Comparison of ENCODE assay signal across 14 cellular contexts in the genomic region with DNA sequence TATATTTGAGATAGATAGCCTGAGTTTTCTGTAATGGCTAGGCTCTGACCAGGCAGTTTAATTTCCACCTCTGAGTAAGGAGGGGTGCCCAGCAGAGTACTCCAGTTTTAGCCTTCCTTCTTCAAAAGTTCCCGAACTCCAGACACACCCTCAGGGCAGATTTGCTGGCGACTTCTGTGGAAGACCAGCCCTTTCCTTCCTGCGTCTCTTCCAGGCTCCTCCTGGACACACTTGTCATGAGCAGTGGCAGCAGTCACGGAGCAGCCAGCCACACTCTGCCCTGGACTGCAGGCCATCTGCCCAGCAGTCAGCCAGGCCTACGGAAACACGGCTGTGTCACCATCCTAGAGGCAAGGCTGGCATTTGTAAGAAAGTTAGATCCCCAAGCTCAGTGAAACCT. TPM values are rescaled to one million over a fixed set of nuclear protein-coding genes. Genes with fewer than 3 reads are reported as not detected.
DNase-seq lines count a peak whose midpoint lies in the region; ATAC-seq and TF ChIP-seq lines count a peak whose summit lies in the region.
"Had no signal": no experiment of that assay in that cellular context is flagged by ENCODE, and none has a peak within 500 bp of the region (broad histone marks: within the 10 kb centered on the region; RNA-seq: fewer than 3 reads in every experiment).

No MANE protein-coding gene starts in this region.

- no peak overlapping the region for H3K4me2 ChIP-seq in H9 (ENCODE audit: insufficient read depth, insufficient read length, low read length)
- H3K4me2 ChIP-seq: BLaER1 had no signal

- H3K27ac ChIP-seq in H9 (ENCODE audit: insufficient read length, low read depth, low read length): no peak overlapping the region
- H3K27ac ChIP-seq in body of pancreas: no peak overlapping the region
- H3K27ac ChIP-seq in spleen: peak overlapping the region in 5 of 8 donors; percentile 6 to 36 (median 24)
- H3K27ac ChIP-seq: BLaER1, SK-N-MC had no signal

- DNase-seq in H9 (no peak), body of pancreas (no peak), left lobe of liver (ENCODE audit: low spot score) (no peak), spleen (peak; percentile 79), DMS153 (lab: John Stamatoyannopoulos, UW) (no peak)
- DNase-seq: CD8-positive, alpha-beta memory T cell; NCI-H1048; NCI-H1694 had no signal

- H2BK15ac ChIP-seq in H9 (ENCODE audit: low read depth, low read length): 0 out of 2 replicates have a peak overlapping the region, but pooled peaks have one; percentile 92

- H2AK5ac ChIP-seq in H9 (ENCODE audit: insufficient read length, low read length): no peak overlapping the region

- H3K27me3 Mint-ChIP-seq in H9 (ENCODE audit: low read depth): peaks cover 14% of the 10 kb centered on the region

- H2AFZ ChIP-seq in H9 (ENCODE audit: low read length): no peak overlapping the region

- H3K36me3 ChIP-seq in body of pancreas (replicated peaks in 1 of 2; ENCODE audit: insufficient read depth in 1 of 2, low read depth in 2 of 2) (no peaks in the 10 kb centered on the region), spleen (no peaks in the 10 kb centered on the region)
- H3K36me3 ChIP-seq: BLaER1 had no signal

- no peak overlapping the region for H3K4me3 Mint-ChIP-seq in H9
- H3K4me3 Mint-ChIP-seq: CD8-positive, alpha-beta memory T cell had no signal

- H3K23ac ChIP-seq in H9 (ENCODE audit: insufficient read length, low read depth, low read length): no peak overlapping the region

- H4K8ac ChIP-seq in H9 (replicated peaks; ENCODE audit: insufficient read length, low read depth, low read length): no peak overlapping the region

- H3K9me3 Mint-ChIP-seq in H9: no peaks in the 10 kb centered on the region; a peak in 1 of 5 replicates
- H3K9me3 Mint-ChIP-seq: CD8-positive, alpha-beta memory T cell had no signal

- no peak overlapping the region for H3K9ac ChIP-seq in H9 (ENCODE audit: extremely low read depth, insufficient read length, low read length)
- H3K9ac ChIP-seq: BLaER1 had no signal

- H3K27me3 ChIP-seq in H9 (ENCODE audit: insufficient read depth, low read length): no peaks in the 10 kb centered on the region
- no peaks in the 10 kb centered on the region for H3K27me3 ChIP-seq in body of pancreas
- H3K27me3 ChIP-seq in spleen (replicated peaks in 1 of 7): peaks cover 0 to 27% (median under 1%) of the 10 kb centered on the region in 7 donors

- TF ChIP-seq POLR2A in body of pancreas (IDR thresholded peaks at IDR 0.05) (peak in 1 of 3 donors; percentile 11), spleen (IDR thresholded peaks at IDR 0.05) (no peak)

- H3K9me3 ChIP-seq in H9 (ENCODE audit: control insufficient read depth, low read depth, low read length) (no peaks in the 10 kb centered on the region), body of pancreas (no peaks in the 10 kb centered on the region), spleen (no peaks in the 10 kb centered on the region)
- H3K9me3 ChIP-seq: BLaER1 had no signal

- ATAC-seq in body of pancreas (peak; percentile 50), left lobe of liver (peak; percentile 59), SK-N-SH treated with all-trans-retinoic acid at 6 μM for 48 hours (no peak), HG03280 (IDR thresholded peaks at IDR 0.05; ENCODE audit: unreplicated experiment) (no peak)
- ATAC-seq: HCT116, K562 had no signal

- intact Hi-C loops in body of pancreas (cut with DNase I) (no loop called here), spleen (cut with DNase I; ENCODE audit: low total_unique reads) (no loop called here)

- H3K14ac ChIP-seq in H9 (ENCODE audit: insufficient read depth, low read length): peak overlapping the region; percentile 53; the same call in 1 of the 2 replicates

- H3K56ac ChIP-seq in H9 (ENCODE audit: insufficient read length, low read depth, low read length): no peak overlapping the region

- no peak overlapping the region for H3K4me3 ChIP-seq in body of pancreas
- no peak overlapping the region for H3K4me3 ChIP-seq in spleen
- H3K4me3 ChIP-seq: BLaER1, K562, SK-N-MC had no signal

- H4K20me1 ChIP-seq in H9 (ENCODE audit: control insufficient read depth, insufficient read depth, insufficient read length): no peaks in the 10 kb centered on the region
- H4K20me1 ChIP-seq: BLaER1 had no signal

- H3K18ac ChIP-seq in H9 (ENCODE audit: insufficient read length, low read depth, low read length): no peak overlapping the region

- H4K5ac ChIP-seq in H9 (ENCODE audit: insufficient read length, low read depth, low read length): no peak overlapping the region

- H3K79me2 ChIP-seq in H9 (ENCODE audit: insufficient read depth, low read length): peaks cover 2% of the 10 kb centered on the region; the same call in 1 of the 2 replicates

- WGBS in H9 (ENCODE audit: extremely low coverage, insufficient read length, low lambda C conversion rate): no CpG with 5 or more reads among the region's 6 CpGs
- 79 to 91% methylated on average over 6 of the region's 6 CpGs for WGBS in body of pancreas, 2 donors
- WGBS in spleen, 5 donors: 57 to 81% (median 73%) methylated on average over 6 of the region's 6 CpGs

- no peak overlapping the region for H2BK5ac ChIP-seq in H9 (ENCODE audit: insufficient read length, low read length)

- TF ChIP-seq CTCF in H9 (conservative IDR thresholded peaks at IDR 0.05): no peak
- TF ChIP-seq CTCF in body of pancreas (IDR thresholded peaks at IDR 0.05): no peak
- no peak for TF ChIP-seq CTCF in spleen (IDR thresholded peaks at IDR 0.05 in 8 of 11, conservative IDR thresholded peaks at IDR 0.05 in 3 of 11)

- H2BK120ac ChIP-seq in H9 (ENCODE audit: low read depth, low read length, poor library complexity, severe bottlenecking): no peak overlapping the region

- peaks cover 2% of the 10 kb centered on the region for H3K23me2 ChIP-seq in H9 (ENCODE audit: insufficient read length, low read depth, low read length, poor library complexity, severe bottlenecking)

- H4K91ac ChIP-seq in H9 (ENCODE audit: insufficient read length, low read depth, low read length): no peak overlapping the region

- no peaks in the 10 kb centered on the region; a peak in 2 of 7 replicates for H3K36me3 Mint-ChIP-seq in H9 (ENCODE audit: insufficient read depth in 1 of 3, low read depth in 3 of 3)
- H3K36me3 Mint-ChIP-seq: CD8-positive, alpha-beta memory T cell had no signal

- no peak overlapping the region for H2BK12ac ChIP-seq in H9 (ENCODE audit: insufficient read length, low read depth, low read length)

- no peak overlapping the region for H2BK20ac ChIP-seq in H9 (ENCODE audit: low read depth, low read length, poor library complexity, severe bottlenecking)

- H3K27ac Mint-ChIP-seq in H9: no peak overlapping the region
- H3K27ac Mint-ChIP-seq: CD8-positive, alpha-beta memory T cell had no signal

- no peaks in the 10 kb centered on the region for H3K79me1 ChIP-seq in H9 (ENCODE audit: insufficient read depth, low read depth, low read length, poor library complexity, severe bottlenecking)

- no peak overlapping the region for H3K4ac ChIP-seq in H9 (ENCODE audit: low read depth, low read length)

- peaks cover 26 to 43% of the 10 kb centered on the region in 2 experiments for H3K4me1 Mint-ChIP-seq in H9

- no peak overlapping the region for H3T11ph ChIP-seq in H9 (ENCODE audit: low read length)

- H3K4me1 ChIP-seq in H9 (ENCODE audit: insufficient read depth, low read length) (peaks cover 7% of the 10 kb centered on the region; the same call in 1 of the 2 replicates), body of pancreas (no peaks in the 10 kb centered on the region), spleen (peaks cover 0 to 9% (median 0%) of the 10 kb centered on the region in 6 donors)

TF ChIP-seq in SK-N-SH treated with all-trans-retinoic acid at 6 μM for 48 hours, 23 proteins besides CTCF, POLR2A, EP300 and RAD21:
- TF ChIP-seq ZC3H10 (CRISPR knock-in tag; IDR thresholded peaks at IDR 0.05): no peak
- TF ChIP-seq, protein P1, sequence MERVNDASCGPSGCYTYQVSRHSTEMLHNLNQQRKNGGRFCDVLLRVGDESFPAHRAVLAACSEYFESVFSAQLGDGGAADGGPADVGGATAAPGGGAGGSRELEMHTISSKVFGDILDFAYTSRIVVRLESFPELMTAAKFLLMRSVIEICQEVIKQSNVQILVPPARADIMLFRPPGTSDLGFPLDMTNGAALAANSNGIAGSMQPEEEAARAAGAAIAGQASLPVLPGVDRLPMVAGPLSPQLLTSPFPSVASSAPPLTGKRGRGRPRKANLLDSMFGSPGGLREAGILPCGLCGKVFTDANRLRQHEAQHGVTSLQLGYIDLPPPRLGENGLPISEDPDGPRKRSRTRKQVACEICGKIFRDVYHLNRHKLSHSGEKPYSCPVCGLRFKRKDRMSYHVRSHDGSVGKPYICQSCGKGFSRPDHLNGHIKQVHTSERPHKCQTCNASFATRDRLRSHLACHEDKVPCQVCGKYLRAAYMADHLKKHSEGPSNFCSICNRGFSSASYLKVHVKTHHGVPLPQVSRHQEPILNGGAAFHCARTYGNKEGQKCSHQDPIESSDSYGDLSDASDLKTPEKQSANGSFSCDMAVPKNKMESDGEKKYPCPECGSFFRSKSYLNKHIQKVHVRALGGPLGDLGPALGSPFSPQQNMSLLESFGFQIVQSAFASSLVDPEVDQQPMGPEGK (CRISPR knock-in tag; IDR thresholded peaks at IDR 0.05; ENCODE audit: borderline replicate concordance): no peak
- TF ChIP-seq BACH2 (CRISPR knock-in tag; IDR thresholded peaks at IDR 0.05; ENCODE audit: borderline replicate concordance): no peak
- TF ChIP-seq, protein P2, sequence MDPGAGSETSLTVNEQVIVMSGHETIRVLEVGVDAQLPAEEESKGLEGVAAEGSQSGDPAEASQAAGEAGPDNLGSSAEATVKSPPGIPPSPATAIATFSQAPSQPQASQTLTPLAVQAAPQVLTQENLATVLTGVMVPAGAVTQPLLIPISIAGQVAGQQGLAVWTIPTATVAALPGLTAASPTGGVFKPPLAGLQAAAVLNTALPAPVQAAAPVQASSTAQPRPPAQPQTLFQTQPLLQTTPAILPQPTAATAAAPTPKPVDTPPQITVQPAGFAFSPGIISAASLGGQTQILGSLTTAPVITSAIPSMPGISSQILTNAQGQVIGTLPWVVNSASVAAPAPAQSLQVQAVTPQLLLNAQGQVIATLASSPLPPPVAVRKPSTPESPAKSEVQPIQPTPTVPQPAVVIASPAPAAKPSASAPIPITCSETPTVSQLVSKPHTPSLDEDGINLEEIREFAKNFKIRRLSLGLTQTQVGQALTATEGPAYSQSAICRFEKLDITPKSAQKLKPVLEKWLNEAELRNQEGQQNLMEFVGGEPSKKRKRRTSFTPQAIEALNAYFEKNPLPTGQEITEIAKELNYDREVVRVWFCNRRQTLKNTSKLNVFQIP (CRISPR knock-in tag; IDR thresholded peaks at IDR 0.05; ENCODE audit: borderline replicate concordance, low read depth): no peak
- TF ChIP-seq GLIS3 (CRISPR knock-in tag; IDR thresholded peaks at IDR 0.05): no peak
- no peak for TF ChIP-seq SNAI2 (CRISPR knock-in tag; IDR thresholded peaks at IDR 0.05)

RNA-seq across cellular contexts. Expression of a gene that starts 6.6 kb away (rescaled TPM):
- total RNA-seq in H9 (2021) (83.4 and 84.1 TPM in 2 replicates), body of pancreas (10 to 100 TPM; 15.3 to 20.4 TPM), left lobe of liver (12.6 TPM), spleen (10 to 100 TPM; 48.8 to 70.6 (median 61.1) TPM)
- 1 to 10 TPM; 1.2 to 4.2 (median 3.5) TPM for polyA plus RNA-seq in spleen
- polyA plus RNA-seq: CD8-positive, alpha-beta memory T cell had no signal

Comparison
In these comparisons a context has a peak if more than half of its experiments do, and no peak if none do; other contexts are left out.
1. H3K27ac ChIP-seq: peak in spleen (5 of 8); none in H9 (single experiment) and body of pancreas (0 of 4).
2. ATAC-seq: peak in body of pancreas (single experiment) and left lobe of liver (single experiment); none in SK-N-SH treated with all-trans-retinoic acid at 6 μM for 48 hours (single experiment) and HG03280 (single experiment).